In genomic region chr6:165231177-165231576, GRCh38 we compare ENCODE assay signal across 12 cellular contexts.
"Had no signal": no experiment of that assay in that cellular context is flagged by ENCODE, and none has a peak within 500 bp of the region (broad histone marks: within the 10 kb centered on the region; RNA-seq: fewer than 3 reads in every experiment).

No MANE protein-coding gene starts in this region.

- H3K4me1 ChIP-seq: foreskin keratinocyte had no signal

- ATAC-seq: activated T-cell treated with anti-CD3 and anti-CD28 coated beads, Interleukin-2, amount 50 U/mL, for 72 hours; foreskin keratinocyte; mucosa of descending colon; naive thymus-derived CD4-positive, alpha-beta T cell had no signal

- H3K36me3 ChIP-seq: cardiac muscle cell had no signal

- DNase-seq: activated CD4-positive, alpha-beta T cell treated with anti-CD3 and anti-CD28 coated beads, Interleukin-2, amount 50 U/mL, for 4 hours; activated effector memory CD4-positive, alpha-beta T cell treated with anti-CD3 and anti-CD28 coated beads, Interleukin-2, amount 50 U/mL, for 16 hours; activated T-cell treated with anti-CD3 and anti-CD28 coated beads, Interleukin-2, amount 50 U/mL, for 72 hours; glutamatergic neuron; mucosa of descending colon; naive thymus-derived CD4-positive, alpha-beta T cell; stimulated activated CD4-positive, alpha-beta T cell treated with anti-CD3 and anti-CD28 coated beads, Interleukin-12 subunit alpha, Interleukin-12 subunit beta, amount 100 ng/mL, for 4 hours; stimulated activated CD4-positive, alpha-beta T cell treated with anti-CD3 and anti-CD28 coated beads, Interleukin-1b, Interleukin-23, amount 100 ng/mL, for 48 hours; stimulated activated CD8-positive, alpha-beta memory T cell treated with anti-CD3 and anti-CD28 coated beads, Interleukin-4, amount 100 ng/mL, for 48 hours; stimulated activated naive CD4-positive, alpha-beta T cell had no signal

- H3K27ac ChIP-seq: cardiac muscle cell, foreskin keratinocyte had no signal

- H3K27me3 ChIP-seq: foreskin keratinocyte had no signal

- H3K4me3 ChIP-seq: cardiac muscle cell, mucosa of descending colon had no signal
